ENCODE assay signal across 14 cellular contexts in the genomic region with DNA sequence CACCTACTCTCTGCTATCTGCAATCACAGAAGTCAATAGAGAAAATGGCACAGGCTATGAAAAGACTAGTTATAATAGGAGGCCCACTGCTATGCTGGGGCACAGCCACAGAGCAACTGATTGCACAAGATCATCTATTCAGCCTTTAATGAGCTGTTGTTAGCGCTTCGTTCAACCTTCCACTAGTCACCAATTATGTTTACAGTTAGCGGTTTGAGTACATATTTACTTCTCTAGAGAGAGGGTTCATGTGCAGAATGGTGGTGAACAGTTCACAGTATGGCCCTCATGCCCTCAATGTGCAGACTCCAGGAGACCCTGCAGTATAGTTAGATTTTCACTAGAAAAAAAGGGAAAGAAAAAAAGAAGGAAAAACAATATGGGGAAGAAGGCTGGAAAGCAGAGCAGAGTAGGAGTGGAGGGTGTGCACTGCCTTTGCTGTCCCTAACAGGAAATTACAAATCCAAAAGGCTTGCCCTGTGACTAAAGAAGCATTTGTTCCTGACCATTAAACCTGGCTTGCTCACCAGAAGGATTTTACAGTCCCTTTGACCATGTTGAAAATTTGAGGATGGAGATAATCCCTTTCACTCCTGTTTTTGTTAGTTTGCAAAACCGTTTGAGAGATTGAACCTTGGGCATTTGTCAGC.
DNase-seq lines count a peak whose midpoint lies in the region; TF ChIP-seq lines count a peak whose summit lies in the region.
"Had no signal": no experiment of that assay in that cellular context is flagged by ENCODE, and none has a peak within 500 bp of the region (broad histone marks: within the 10 kb centered on the region; RNA-seq: fewer than 3 reads in every experiment).

No MANE protein-coding gene starts in this region.

- WGBS in trophoblast cell (ENCODE audit: extremely low coverage, insufficient coverage, insufficient read length): no CpG with 5 or more reads among the region's 4 CpGs

- DNase-seq in G401 (ENCODE audit: low spot score) (peak; percentile 73), NCI-H2081 treated with DMSO at 0.1 percent for 48 hours (lab: John Stamatoyannopoulos, UW) (peak; percentile 94), caudate nucleus (lab: John Stamatoyannopoulos, UW) (peak in 1 of 61 donors; percentile 26), neural progenitor cell (ENCODE audit: low spot score) (peak; percentile 11), trophoblast cell (no peak), globus pallidus (ENCODE audit: low spot score) (no peak)
- DNase-seq in stimulated activated CD4-positive, alpha-beta T cell treated with anti-CD3 and anti-CD28 coated beads, Interleukin-4, amount 100 ng/mL, for 4 hours: no peak
- DNase-seq in activated T-cell treated with anti-CD3 and anti-CD28 coated beads, Interleukin-2, amount 50 U/mL, for 1 hour: no peak
- DNase-seq: activated gamma-delta T cell treated with Interleukin-2 at 50 U/mL for 16 hours, heart left ventricle, SK-N-SH, uterus had no signal

- H3K79me2 ChIP-seq in neural progenitor cell (ENCODE audit: low read depth) (no peaks in the 10 kb centered on the region), trophoblast cell (ENCODE audit: control insufficient read depth, insufficient read depth, low read length, poor library complexity) (no peaks in the 10 kb centered on the region)

- H3K4me3 Mint-ChIP-seq in neural progenitor cell: no peak overlapping the region
- H3K4me3 Mint-ChIP-seq: dendritic cell treated with granulocyte-macrophage colony-stimulating factor and Interleukin-4, amounts not matched to agents 40 ng/mL and 50 ng/mL, for 4 days; memory B cell had no signal

- peaks cover 29% of the 10 kb centered on the region for H3K4me1 Mint-ChIP-seq in neural progenitor cell
- H3K4me1 Mint-ChIP-seq: memory B cell had no signal

- peaks cover 18% of the 10 kb centered on the region for H3K9me3 Mint-ChIP-seq in neural progenitor cell
- H3K9me3 Mint-ChIP-seq: dendritic cell treated with granulocyte-macrophage colony-stimulating factor and Interleukin-4, amounts not matched to agents 40 ng/mL and 50 ng/mL, for 4 days had no signal

- H3K9ac ChIP-seq in neural progenitor cell (no peak overlapping the region), trophoblast cell (ENCODE audit: low read length) (no peak overlapping the region)
- H3K9ac ChIP-seq: SK-N-SH had no signal

- H3K9me3 ChIP-seq in neural progenitor cell (ENCODE audit: low read depth) (peaks cover 9% of the 10 kb centered on the region), trophoblast cell (ENCODE audit: insufficient read depth, low read depth, low read length) (no peaks in the 10 kb centered on the region)
- H3K9me3 ChIP-seq: uterus had no signal

- H3K4me1 ChIP-seq in neural progenitor cell: peaks cover 18% of the 10 kb centered on the region
- H3K4me1 ChIP-seq in trophoblast cell (ENCODE audit: control insufficient read depth in 1 of 2, insufficient read depth in 2 of 2, low read length in 2 of 2): no peaks in the 10 kb centered on the region
- H3K4me1 ChIP-seq: heart left ventricle, uterus had no signal

- H3K4me2 ChIP-seq in neural progenitor cell: peak overlapping the region; percentile 10
- no peak overlapping the region for H3K4me2 ChIP-seq in trophoblast cell (ENCODE audit: low read length)
- H3K4me2 ChIP-seq: SK-N-SH had no signal

- in situ Hi-C loops in G401 (cut with HindIII; ENCODE audit: low sequenced_read_pairs): loop anchor here (25.0 kb wide), 1 partner anchor 288 kb away; a partner anchor contains a TSS

- H3K27me3 Mint-ChIP-seq in neural progenitor cell (ENCODE audit: insufficient read depth, low read depth): no peaks in the 10 kb centered on the region
- H3K27me3 Mint-ChIP-seq: dendritic cell treated with granulocyte-macrophage colony-stimulating factor and Interleukin-4, amounts not matched to agents 40 ng/mL and 50 ng/mL, for 4 days; memory B cell had no signal

- H3K27me3 ChIP-seq in neural progenitor cell: no peaks in the 10 kb centered on the region
- H3K27me3 ChIP-seq in trophoblast cell (ENCODE audit: insufficient read depth, low read length): no peaks in the 10 kb centered on the region
- H3K27me3 ChIP-seq: heart left ventricle, uterus had no signal

- no peak overlapping the region for H4K12ac ChIP-seq in trophoblast cell (ENCODE audit: low read depth, low read length)

- TF ChIP-seq CTCF in neural progenitor cell (IDR thresholded peaks at IDR 0.05): no peak

- H3K36me3 ChIP-seq in neural progenitor cell: no peaks in the 10 kb centered on the region
- no peaks in the 10 kb centered on the region for H3K36me3 ChIP-seq in trophoblast cell (ENCODE audit: control insufficient read depth in 1 of 2, insufficient read depth in 2 of 2, low read length in 2 of 2)
- H3K36me3 ChIP-seq: heart left ventricle, uterus had no signal

- no peaks in the 10 kb centered on the region for H3K79me1 ChIP-seq in trophoblast cell (ENCODE audit: low read length)

- H3K4me3 ChIP-seq in neural progenitor cell (no peak overlapping the region), trophoblast cell (ENCODE audit: low read depth, low read length) (no peak overlapping the region)
- H3K4me3 ChIP-seq: heart left ventricle, uterus had no signal

- no peak overlapping the region for H2BK120ac ChIP-seq in trophoblast cell (ENCODE audit: insufficient read depth, low read length, poor library complexity)

- H3K27ac ChIP-seq in caudate nucleus (ENCODE audit: low read depth, low read length): peak overlapping the region; percentile 52
- no peak overlapping the region for H3K27ac ChIP-seq in neural progenitor cell
- no peak overlapping the region for H3K27ac ChIP-seq in trophoblast cell (ENCODE audit: low read depth, low read length)
- H3K27ac ChIP-seq: heart left ventricle, uterus had no signal

- no peak overlapping the region for H3K23ac ChIP-seq in trophoblast cell (ENCODE audit: low read length)

- no peak overlapping the region for H3K18ac ChIP-seq in trophoblast cell (ENCODE audit: low read length)

- no peak overlapping the region for H2AFZ ChIP-seq in neural progenitor cell (replicated peaks)
- no peak overlapping the region for H2AFZ ChIP-seq in trophoblast cell (ENCODE audit: insufficient read depth, low read length, poor library complexity)

- no peak overlapping the region for H3K4ac ChIP-seq in trophoblast cell (ENCODE audit: low read depth, low read length)

- H3K27ac Mint-ChIP-seq in neural progenitor cell: peak overlapping the region; percentile 10
- H3K27ac Mint-ChIP-seq: dendritic cell treated with granulocyte-macrophage colony-stimulating factor and Interleukin-4, amounts not matched to agents 40 ng/mL and 50 ng/mL, for 4 days; memory B cell had no signal

- peaks cover 6% of the 10 kb centered on the region for H3K36me3 Mint-ChIP-seq in neural progenitor cell
- H3K36me3 Mint-ChIP-seq: memory B cell had no signal

- H4K8ac ChIP-seq in trophoblast cell (ENCODE audit: low read depth, low read length): no peak overlapping the region

- H2BK12ac ChIP-seq in trophoblast cell (ENCODE audit: low read length): no peak overlapping the region

- H2AK5ac ChIP-seq in trophoblast cell (ENCODE audit: low read length): no peak overlapping the region

- H4K91ac ChIP-seq in trophoblast cell (ENCODE audit: low read depth, low read length): no peak overlapping the region

- H2BK5ac ChIP-seq in trophoblast cell (ENCODE audit: low read depth, low read length, poor library complexity): no peak overlapping the region

- peaks cover 11% of the 10 kb centered on the region for H3F3A ChIP-seq in neural progenitor cell (ENCODE audit: low read depth)

- no peaks in the 10 kb centered on the region for H4K20me1 ChIP-seq in neural progenitor cell (ENCODE audit: low read depth)

- H3K14ac ChIP-seq in trophoblast cell (ENCODE audit: low read length): no peak overlapping the region

Comparison
In these comparisons a context has a peak if more than half of its experiments do, and no peak if none do; other contexts are left out.
1. DNase-seq: peak in G401 (single experiment), NCI-H2081 treated with DMSO at 0.1 percent for 48 hours (single experiment) and neural progenitor cell (single experiment); none in stimulated activated CD4-positive, alpha-beta T cell treated with anti-CD3 and anti-CD28 coated beads, Interleukin-4, amount 100 ng/mL, for 4 hours (0 of 2), activated T-cell treated with anti-CD3 and anti-CD28 coated beads, Interleukin-2, amount 50 U/mL, for 1 hour (single experiment), trophoblast cell (0 of 2) and globus pallidus (single experiment).